In genomic region chr6:161031721-161032495, GRCh38 we compare ENCODE assay signal across 16 cellular contexts. TPM values are rescaled to one million over a fixed set of nuclear protein-coding genes. Genes with fewer than 3 reads are reported as not detected.
DNase-seq lines count a peak whose midpoint lies in the region; ATAC-seq and TF ChIP-seq lines count a peak whose summit lies in the region.
"Had no signal": no experiment of that assay in that cellular context is flagged by ENCODE, and none has a peak within 500 bp of the region (broad histone marks: within the 10 kb centered on the region; RNA-seq: fewer than 3 reads in every experiment).

No MANE protein-coding gene starts in this region.

- TF ChIP-seq CTCF in fibroblast of the aortic adventitia (IDR thresholded peaks at IDR 0.05; ENCODE audit: insufficient read depth, low read length), result no peak

- no peak for ATAC-seq in stimulated activated naive CD8-positive, alpha-beta T cell treated with anti-CD3 and anti-CD28 coated beads, Interleukin-15, Interleukin-2, amounts not matched to agents 100 U/mL and 50 U/mL, for 24 hours
- ATAC-seq in activated T-helper 17 cell treated with anti-CD3 and anti-CD28 coated beads, Interleukin-2, amount 50 U/mL, for 72 hours (replicated peaks), result peak; percentile 21
- no peak for ATAC-seq in HG02885 (IDR thresholded peaks at IDR 0.05; ENCODE audit: poor library complexity, unreplicated experiment)
- ATAC-seq: psoas muscle had no signal

- peaks cover 24% of the 10 kb centered on the region for H3K36me3 Mint-ChIP-seq in stimulated activated naive CD8-positive, alpha-beta T cell treated with anti-CD3 and anti-CD28 coated beads, Interleukin-15, Interleukin-2, amounts not matched to agents 100 ng/mL and 50 ng/mL, for 24 hours (ENCODE audit: low read depth)
- peaks cover 49% of the 10 kb centered on the region for H3K36me3 Mint-ChIP-seq in activated T-helper 17 cell treated with anti-CD3 and anti-CD28 coated beads, Interleukin-2, amount 50 U/mL, for 72 hours (ENCODE audit: low read depth)

- peak overlapping the region; percentile 23 for H3K27ac Mint-ChIP-seq in stimulated activated naive CD8-positive, alpha-beta T cell treated with anti-CD3 and anti-CD28 coated beads, Interleukin-15, Interleukin-2, amounts not matched to agents 100 ng/mL and 50 ng/mL, for 24 hours
- H3K27ac Mint-ChIP-seq in activated T-helper 17 cell treated with anti-CD3 and anti-CD28 coated beads, Interleukin-2, amount 50 U/mL, for 72 hours, result peak overlapping the region; percentile 88
- H3K27ac Mint-ChIP-seq: memory B cell had no signal

- DNase-seq in stimulated activated naive CD8-positive, alpha-beta T cell treated with anti-CD3 and anti-CD28 coated beads, Interleukin-15, Interleukin-2, amounts not matched to agents 100 U/mL and 50 U/mL, for 24 hours, result no peak
- peak; percentile 51 for DNase-seq in fibroblast of the aortic adventitia (ENCODE audit: low read depth)
- no peak for DNase-seq in stimulated activated CD4-positive, alpha-beta T cell treated with anti-CD3 and anti-CD28 coated beads, Interleukin-12 subunit alpha, Interleukin-12 subunit beta, amount 100 ng/mL, for 4 hours
- no peak for DNase-seq in stimulated activated CD4-positive, alpha-beta T cell treated with anti-CD3 and anti-CD28 coated beads, Interleukin-4, amount 100 ng/mL, for 1 hour
- no peak for DNase-seq in medulla oblongata (ENCODE audit: extremely low spot score)
- DNase-seq: activated CD4-positive, alpha-beta T cell treated with anti-CD3 and anti-CD28 coated beads, Interleukin-2, amount 50 U/mL, for 48 hours; activated naive CD4-positive, alpha-beta T cell; hypothalamus; NCI-H187; NK-92 treated with Interleukin-12 subunit alpha and Interleukin-12 subunit beta, amount 100 ng/mL, for 24 hours; psoas muscle had no signal

- H3K9me3 Mint-ChIP-seq in stimulated activated naive CD8-positive, alpha-beta T cell treated with anti-CD3 and anti-CD28 coated beads, Interleukin-15, Interleukin-2, amounts not matched to agents 100 ng/mL and 50 ng/mL, for 24 hours, result no peaks in the 10 kb centered on the region
- H3K9me3 Mint-ChIP-seq in activated T-helper 17 cell treated with anti-CD3 and anti-CD28 coated beads, Interleukin-2, amount 50 U/mL, for 72 hours, result no peaks in the 10 kb centered on the region
- H3K9me3 Mint-ChIP-seq: memory B cell had no signal

- no peaks in the 10 kb centered on the region for H3K27me3 Mint-ChIP-seq in stimulated activated naive CD8-positive, alpha-beta T cell treated with anti-CD3 and anti-CD28 coated beads, Interleukin-15, Interleukin-2, amounts not matched to agents 100 ng/mL and 50 ng/mL, for 24 hours
- H3K27me3 Mint-ChIP-seq in activated T-helper 17 cell treated with anti-CD3 and anti-CD28 coated beads, Interleukin-2, amount 50 U/mL, for 72 hours, result no peaks in the 10 kb centered on the region
- H3K27me3 Mint-ChIP-seq: memory B cell had no signal

- H3K4me3 ChIP-seq in fibroblast of the aortic adventitia (ENCODE audit: low read depth, low read length), result no peak overlapping the region
- H3K4me3 ChIP-seq: coronary artery, psoas muscle had no signal

- H3K4me3 Mint-ChIP-seq in stimulated activated naive CD8-positive, alpha-beta T cell treated with anti-CD3 and anti-CD28 coated beads, Interleukin-15, Interleukin-2, amounts not matched to agents 100 ng/mL and 50 ng/mL, for 24 hours, result no peak overlapping the region
- peak overlapping the region; percentile 83 for H3K4me3 Mint-ChIP-seq in activated T-helper 17 cell treated with anti-CD3 and anti-CD28 coated beads, Interleukin-2, amount 50 U/mL, for 72 hours
- H3K4me3 Mint-ChIP-seq: memory B cell had no signal

- peaks cover 57% of the 10 kb centered on the region for H3K4me1 Mint-ChIP-seq in stimulated activated naive CD8-positive, alpha-beta T cell treated with anti-CD3 and anti-CD28 coated beads, Interleukin-15, Interleukin-2, amounts not matched to agents 100 ng/mL and 50 ng/mL, for 24 hours (ENCODE audit: low read depth)
- H3K4me1 Mint-ChIP-seq in activated T-helper 17 cell treated with anti-CD3 and anti-CD28 coated beads, Interleukin-2, amount 50 U/mL, for 72 hours, result peaks cover 52% of the 10 kb centered on the region

RNA-seq across cellular contexts. Expression of gene MAP3K4, which starts 40.3 kb away (rescaled TPM):
- 10 to 100 TPM; 76.1 to 97.9 TPM for total RNA-seq in activated T-helper 17 cell treated with anti-CD3 and anti-CD28 coated beads, Interleukin-2, amount 50 U/mL, for 72 hours
- 20.9 and 25.0 TPM in 2 replicates for total RNA-seq in fibroblast of the aortic adventitia (ENCODE audit: low replicate concordance)
